In the genomic region with DNA sequence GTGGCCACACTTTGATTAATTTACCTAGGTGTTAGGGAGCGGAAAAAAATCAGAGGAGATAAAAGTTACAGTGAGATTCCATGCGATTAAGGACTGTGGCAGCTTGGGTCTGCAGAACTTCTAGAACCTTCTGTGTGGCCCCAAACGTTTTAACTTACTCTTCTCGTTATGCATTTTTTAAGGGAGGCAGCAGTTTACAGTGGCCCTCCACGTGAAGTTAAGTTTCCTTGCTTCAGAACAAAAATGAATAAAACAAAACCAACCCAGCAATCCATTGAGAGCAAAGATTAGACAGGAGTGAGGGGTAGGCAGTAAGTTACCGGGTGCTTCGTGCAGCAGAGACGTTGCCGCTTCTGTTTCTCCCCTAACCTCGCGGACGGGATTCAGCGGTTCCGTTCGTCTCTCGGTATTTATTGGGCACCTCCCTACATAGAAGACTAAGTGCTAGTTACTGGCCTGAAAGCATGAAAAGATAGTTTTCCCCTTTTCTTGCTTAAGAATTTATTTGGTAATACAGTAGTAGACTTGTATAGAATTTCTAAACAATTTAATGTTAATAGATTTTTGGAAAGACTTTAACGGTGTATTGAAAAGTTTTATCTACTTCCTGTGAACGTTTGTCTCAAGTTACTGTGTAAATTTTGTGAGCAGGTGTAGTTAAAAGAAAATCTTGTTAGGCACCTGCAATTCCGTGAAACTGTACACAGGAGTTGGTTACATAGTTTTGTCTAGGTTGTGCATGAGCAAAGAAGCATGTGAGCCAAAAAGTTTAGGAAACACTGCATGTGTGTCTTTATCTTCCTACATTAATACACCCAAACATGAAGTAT, we compare ENCODE assay signal across 8 cellular contexts. TPM values are rescaled to one million over a fixed set of nuclear protein-coding genes. Genes with fewer than 3 reads are reported as not detected.
A peak's percentile ranks its signal among the peaks of the same experiment; 100 is the strongest.
DNase-seq lines count a peak whose midpoint lies in the region; ATAC-seq and TF ChIP-seq lines count a peak whose summit lies in the region.

No MANE protein-coding gene starts in this region.

- 21 to 40% methylated on average over 19 of the region's 19 CpGs for WGBS in esophagus, 2 donors

- H3K36me3 Mint-ChIP-seq in naive thymus-derived CD8-positive, alpha-beta T cell = peaks cover 0 to 1% (median under 1%) of the 10 kb centered on the region in 3 donors

- H3K27ac Mint-ChIP-seq in naive thymus-derived CD8-positive, alpha-beta T cell = peak overlapping the region; percentile 73 to 97 (median 95)

- TF ChIP-seq CTCF in upper lobe of right lung (IDR thresholded peaks at IDR 0.05) = no peak

- peaks cover 14 to 59% (median 36%) of the 10 kb centered on the region in 4 donors for H3K4me1 Mint-ChIP-seq in naive thymus-derived CD8-positive, alpha-beta T cell

- H3K4me1 ChIP-seq in esophagus (ENCODE audit: control insufficient read depth in 2 of 2, insufficient read depth in 2 of 2, low read length in 1 of 2) (no peaks in the 10 kb centered on the region), upper lobe of right lung (peaks cover 7% of the 10 kb centered on the region)

- POLR2A ChIA-PET in naive thymus-derived CD8-positive, alpha-beta T cell (lab: Charles Lee) = interaction anchor here (0.8 to 1.7 kb wide), 3 partner anchors 48 to 788 kb away, joined by 3 to 7 read pairs (median 3); partner anchors contain the start of genes PRIM2 and RAB23

- H3K27me3 Mint-ChIP-seq in naive thymus-derived CD8-positive, alpha-beta T cell = no peaks in the 10 kb centered on the region

- H3K9me3 Mint-ChIP-seq in naive thymus-derived CD8-positive, alpha-beta T cell = no peaks in the 10 kb centered on the region

- H3K27ac ChIP-seq in esophagus (ENCODE audit: low read depth in 2 of 2, low read length in 1 of 2) = peak overlapping the region; percentile 87 to 92
- H3K27ac ChIP-seq in upper lobe of right lung = peak overlapping the region; percentile 83

- H3K4me3 Mint-ChIP-seq in naive thymus-derived CD8-positive, alpha-beta T cell = peak overlapping the region; percentile 74 to 94 (median 90)

- intact Hi-C loops in upper lobe of right lung (cut with DNase I) = no loop called here

- peak overlapping the region; percentile 59 to 70 for H3K4me3 ChIP-seq in esophagus (ENCODE audit: low read depth in 1 of 2, low read length in 2 of 2)
- peak overlapping the region; percentile 71 for H3K4me3 ChIP-seq in upper lobe of right lung

- H3K9me3 ChIP-seq in esophagus (ENCODE audit: control insufficient read depth in 2 of 2, insufficient read depth in 1 of 2, low read depth in 1 of 2, low read length in 1 of 2) (no peaks in the 10 kb centered on the region), upper lobe of right lung (no peaks in the 10 kb centered on the region)

- no peaks in the 10 kb centered on the region for H3K27me3 ChIP-seq in esophagus (ENCODE audit: control insufficient read depth in 1 of 2, insufficient read depth in 2 of 2, low read length in 2 of 2)
- H3K27me3 ChIP-seq in upper lobe of right lung = no peaks in the 10 kb centered on the region

- H3K36me3 ChIP-seq in esophagus (ENCODE audit: control insufficient read depth in 2 of 2, insufficient read depth in 2 of 2, low read length in 1 of 2) = no peaks in the 10 kb centered on the region
- H3K36me3 ChIP-seq in upper lobe of right lung = no peaks in the 10 kb centered on the region

- peak; percentile 10 to 21 for ATAC-seq in naive thymus-derived CD8-positive, alpha-beta T cell
- ATAC-seq in upper lobe of right lung = no peak

- DNase-seq in NCI-H2029 treated with DMSO at 0.1 percent for 48 hours (lab: John Stamatoyannopoulos, UW) (peak; percentile 18), NCI-H2029 (lab: John Stamatoyannopoulos, UW) (no peak), NCI-H1105 (lab: John Stamatoyannopoulos, UW) (peak; percentile 10), upper lobe of right lung (no peak)
- DNase-seq in activated CD4-positive, alpha-beta T cell treated with anti-CD3 and anti-CD28 coated beads, Interleukin-2, amount 50 U/mL, for 1 hour = peak; percentile 21
- peak in 6 of 10 donors; percentile 12 to 47 (median 24) for DNase-seq in naive thymus-derived CD8-positive, alpha-beta T cell
- DNase-seq in NK-92 treated with Interleukin-12 subunit alpha and Interleukin-12 subunit beta, amount 100 ng/mL, for 24 hours (lab: John Stamatoyannopoulos, UW) = no peak

RNA-seq across cellular contexts. Expression of gene BAG2, which starts 1.1 kb away (rescaled TPM):
- polyA plus RNA-seq in esophagus = 1 to 10 TPM in 1 of 2 donors, under 1 TPM in 1; 0.77 to 2.3 TPM
- total RNA-seq in naive thymus-derived CD8-positive, alpha-beta T cell = 1 to 10 TPM; 5.1 to 5.2 TPM
- polyA plus RNA-seq in naive thymus-derived CD8-positive, alpha-beta T cell = 1 to 10 TPM; 2.0 to 3.4 (median 2.2) TPM
- 7.1 TPM for total RNA-seq in upper lobe of right lung

RNA-seq across cellular contexts. Expression of gene RAB23, which starts 48.8 kb away (rescaled TPM):
- polyA plus RNA-seq in esophagus = 1 to 10 TPM; 1.4 to 5.3 TPM
- 1 to 10 TPM in 1 of 2 experiments, under 1 TPM in 1; 0.73 to 1.3 TPM for total RNA-seq in naive thymus-derived CD8-positive, alpha-beta T cell
- under 1 TPM; 0.53 to 0.97 (median 0.56) TPM for polyA plus RNA-seq in naive thymus-derived CD8-positive, alpha-beta T cell
- total RNA-seq in upper lobe of right lung = 13.7 TPM

Comparison
In these comparisons a context has a peak if more than half of its experiments do, and no peak if none do; other contexts are left out.
1. DNase-seq: peak in NCI-H2029 treated with DMSO at 0.1 percent for 48 hours (single experiment), NCI-H1105 (single experiment), activated CD4-positive, alpha-beta T cell treated with anti-CD3 and anti-CD28 coated beads, Interleukin-2, amount 50 U/mL, for 1 hour (single experiment) and naive thymus-derived CD8-positive, alpha-beta T cell (6 of 10); none in NCI-H2029 (single experiment), upper lobe of right lung (single experiment) and NK-92 treated with Interleukin-12 subunit alpha and Interleukin-12 subunit beta, amount 100 ng/mL, for 24 hours (single experiment).